1 cellular context compared by ENCODE assay signal in the genomic region with DNA sequence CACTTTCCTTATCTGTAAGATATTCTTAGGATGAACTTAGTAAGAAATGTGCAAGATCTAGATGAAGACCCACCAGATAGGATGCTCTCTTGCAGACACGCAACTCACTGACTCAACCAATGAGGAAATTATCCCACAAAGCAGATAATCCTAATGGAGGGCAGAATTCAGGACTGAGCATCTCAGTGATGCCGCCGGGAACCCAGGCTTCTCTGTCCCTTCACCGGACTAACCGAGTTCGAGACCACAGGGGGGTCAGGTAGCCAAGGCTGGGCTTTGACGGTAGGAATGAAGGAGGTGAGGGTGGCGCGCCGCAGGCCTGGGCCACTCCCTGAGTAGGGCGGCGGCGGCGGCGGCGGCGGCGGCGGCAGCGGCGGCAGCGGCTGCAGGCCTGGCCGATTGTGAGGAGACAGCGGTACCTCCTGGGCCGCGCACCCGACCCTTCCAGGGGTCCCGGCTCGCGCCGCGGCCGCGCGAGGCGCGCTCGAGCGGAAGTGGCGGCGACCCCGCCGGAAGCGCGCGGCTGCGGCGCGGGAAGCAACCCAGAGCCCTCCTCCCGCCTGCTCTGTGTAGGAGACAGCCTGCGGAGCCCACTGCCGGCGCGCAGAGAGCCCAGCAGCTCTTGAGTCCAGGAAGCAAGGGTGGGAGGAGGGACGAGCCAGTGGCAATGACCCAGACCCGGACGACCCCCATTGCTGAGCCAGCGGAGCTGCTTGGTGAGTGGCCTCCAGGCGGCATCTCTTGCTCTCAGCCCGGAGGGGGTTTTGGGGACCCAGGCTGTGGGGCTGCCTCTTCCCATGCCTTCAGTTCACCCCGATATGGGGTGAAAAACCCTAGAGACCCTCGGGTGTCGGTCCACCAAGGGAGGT.
A peak's percentile ranks its signal among the peaks of the same experiment; 100 is the strongest.
TF ChIP-seq lines count a peak whose summit lies in the region.

A gene with protein sequence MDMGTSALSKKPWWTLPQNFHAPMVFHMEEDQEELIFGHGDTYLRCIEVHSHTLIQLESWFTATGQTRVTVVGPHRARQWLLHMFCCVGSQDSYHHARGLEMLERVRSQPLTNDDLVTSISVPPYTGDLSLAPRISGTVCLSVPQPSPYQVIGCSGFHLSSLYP (minus strand): TSS at position 496 of the 869 bp plus-strand sequence. CDS start 20,679 bp downstream, outside the sequence.

TF ChIP-seq in HEK293, 187 proteins besides CTCF, POLR2A, EP300 and RAD21 (continued from another document and continues in another):
- TF ChIP-seq, protein P1, sequence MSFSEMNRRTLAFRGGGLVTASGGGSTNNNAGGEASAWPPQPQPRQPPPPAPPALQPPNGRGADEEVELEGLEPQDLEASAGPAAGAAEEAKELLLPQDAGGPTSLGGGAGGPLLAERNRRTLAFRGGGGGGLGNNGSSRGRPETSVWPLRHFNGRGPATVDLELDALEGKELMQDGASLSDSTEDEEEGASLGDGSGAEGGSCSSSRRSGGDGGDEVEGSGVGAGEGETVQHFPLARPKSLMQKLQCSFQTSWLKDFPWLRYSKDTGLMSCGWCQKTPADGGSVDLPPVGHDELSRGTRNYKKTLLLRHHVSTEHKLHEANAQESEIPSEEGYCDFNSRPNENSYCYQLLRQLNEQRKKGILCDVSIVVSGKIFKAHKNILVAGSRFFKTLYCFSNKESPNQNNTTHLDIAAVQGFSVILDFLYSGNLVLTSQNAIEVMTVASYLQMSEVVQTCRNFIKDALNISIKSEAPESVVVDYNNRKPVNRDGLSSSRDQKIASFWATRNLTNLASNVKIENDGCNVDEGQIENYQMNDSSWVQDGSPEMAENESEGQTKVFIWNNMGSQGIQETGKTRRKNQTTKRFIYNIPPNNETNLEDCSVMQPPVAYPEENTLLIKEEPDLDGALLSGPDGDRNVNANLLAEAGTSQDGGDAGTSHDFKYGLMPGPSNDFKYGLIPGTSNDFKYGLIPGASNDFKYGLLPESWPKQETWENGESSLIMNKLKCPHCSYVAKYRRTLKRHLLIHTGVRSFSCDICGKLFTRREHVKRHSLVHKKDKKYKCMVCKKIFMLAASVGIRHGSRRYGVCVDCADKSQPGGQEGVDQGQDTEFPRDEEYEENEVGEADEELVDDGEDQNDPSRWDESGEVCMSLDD (tag by site-specific recombination; IDR thresholded peaks at IDR 0.05): peak; percentile 54; the same call in 1 of the 2 replicates
- TF ChIP-seq ZNF140 (tag by site-specific recombination; IDR thresholded peaks at IDR 0.05) (no peak), ZNF660 (tag by site-specific recombination; IDR thresholded peaks at IDR 0.05) (peak; percentile 51), ZNF302 (tag by site-specific recombination; IDR thresholded peaks at IDR 0.05; ENCODE audit: low read depth) (no peak), GLIS1 (tag by site-specific recombination; IDR thresholded peaks at IDR 0.05) (peak; percentile 13; the same call in 1 of the 2 replicates), ZNF391 (tag by site-specific recombination; IDR thresholded peaks at IDR 0.05; ENCODE audit: borderline replicate concordance, low read depth) (no peak), ZNF311 (tag by site-specific recombination; IDR thresholded peaks at IDR 0.05; ENCODE audit: borderline replicate concordance) (no peak), ZNF202 (tag by site-specific recombination; IDR thresholded peaks at IDR 0.05; ENCODE audit: borderline replicate concordance) (no peak), ZBTB8A (tag by site-specific recombination; IDR thresholded peaks at IDR 0.05) (peak; percentile 90), ZBTB1 (tag by site-specific recombination; IDR thresholded peaks at IDR 0.05) (no peak), GLIS2 (tag by site-specific recombination; IDR thresholded peaks at IDR 0.05) (0 out of 2 replicates have a peak, but pooled peaks have one; percentile 36), SCRT1 (tag by site-specific recombination; IDR thresholded peaks at IDR 0.05; ENCODE audit: borderline replicate concordance) (no peak), ZNF677 (tag by site-specific recombination; IDR thresholded peaks at IDR 0.05) (no peak), ZNF341 (tag by site-specific recombination; IDR thresholded peaks at IDR 0.05; ENCODE audit: low read depth) (peak; percentile 48; the same call in 1 of the 2 replicates), ZNF48 (tag by site-specific recombination; IDR thresholded peaks at IDR 0.05) (no peak), ZFHX2 (tag by site-specific recombination; conservative IDR thresholded peaks at IDR 0.05) (peak; percentile 29; the same call in 1 of the 2 replicates), ZNF629 (tag by site-specific recombination; IDR thresholded peaks at IDR 0.05) (0 out of 2 replicates have a peak, but pooled peaks have one; percentile 17), TCF7L2 (IDR thresholded peaks at IDR 0.05; ENCODE audit: borderline replicate concordance, low read depth, low read length) (no peak), ZNF174 (tag by site-specific recombination; IDR thresholded peaks at IDR 0.05) (no peak), ZNF529 (tag by site-specific recombination; IDR thresholded peaks at IDR 0.05; ENCODE audit: insufficient replicate concordance) (no peak), KLF16 (tag by site-specific recombination; IDR thresholded peaks at IDR 0.05) (no peak), ZIC2 (tag by site-specific recombination; IDR thresholded peaks at IDR 0.05) (peak; percentile 65), ZXDB (tag by site-specific recombination; IDR thresholded peaks at IDR 0.05) (no peak), ZNF10 (tag by site-specific recombination; IDR thresholded peaks at IDR 0.05) (0 out of 2 replicates have a peak, but pooled peaks have one; percentile 42), ZNF335 (tag by site-specific recombination; conservative IDR thresholded peaks at IDR 0.05) (peak; percentile 88), ZNF354C (tag by site-specific recombination; IDR thresholded peaks at IDR 0.05; ENCODE audit: borderline replicate concordance, low read depth) (no peak)
- TF ChIP-seq, protein P2, sequence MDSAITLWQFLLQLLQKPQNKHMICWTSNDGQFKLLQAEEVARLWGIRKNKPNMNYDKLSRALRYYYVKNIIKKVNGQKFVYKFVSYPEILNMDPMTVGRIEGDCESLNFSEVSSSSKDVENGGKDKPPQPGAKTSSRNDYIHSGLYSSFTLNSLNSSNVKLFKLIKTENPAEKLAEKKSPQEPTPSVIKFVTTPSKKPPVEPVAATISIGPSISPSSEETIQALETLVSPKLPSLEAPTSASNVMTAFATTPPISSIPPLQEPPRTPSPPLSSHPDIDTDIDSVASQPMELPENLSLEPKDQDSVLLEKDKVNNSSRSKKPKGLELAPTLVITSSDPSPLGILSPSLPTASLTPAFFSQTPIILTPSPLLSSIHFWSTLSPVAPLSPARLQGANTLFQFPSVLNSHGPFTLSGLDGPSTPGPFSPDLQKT (IDR thresholded peaks at IDR 0.05; ENCODE audit: borderline replicate concordance, low read depth, low read length): no peak
- TF ChIP-seq, protein P3, sequence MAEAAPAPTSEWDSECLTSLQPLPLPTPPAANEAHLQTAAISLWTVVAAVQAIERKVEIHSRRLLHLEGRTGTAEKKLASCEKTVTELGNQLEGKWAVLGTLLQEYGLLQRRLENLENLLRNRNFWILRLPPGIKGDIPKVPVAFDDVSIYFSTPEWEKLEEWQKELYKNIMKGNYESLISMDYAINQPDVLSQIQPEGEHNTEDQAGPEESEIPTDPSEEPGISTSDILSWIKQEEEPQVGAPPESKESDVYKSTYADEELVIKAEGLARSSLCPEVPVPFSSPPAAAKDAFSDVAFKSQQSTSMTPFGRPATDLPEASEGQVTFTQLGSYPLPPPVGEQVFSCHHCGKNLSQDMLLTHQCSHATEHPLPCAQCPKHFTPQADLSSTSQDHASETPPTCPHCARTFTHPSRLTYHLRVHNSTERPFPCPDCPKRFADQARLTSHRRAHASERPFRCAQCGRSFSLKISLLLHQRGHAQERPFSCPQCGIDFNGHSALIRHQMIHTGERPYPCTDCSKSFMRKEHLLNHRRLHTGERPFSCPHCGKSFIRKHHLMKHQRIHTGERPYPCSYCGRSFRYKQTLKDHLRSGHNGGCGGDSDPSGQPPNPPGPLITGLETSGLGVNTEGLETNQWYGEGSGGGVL (tag by site-specific recombination; IDR thresholded peaks at IDR 0.05): no peak
- TF ChIP-seq, protein P4, sequence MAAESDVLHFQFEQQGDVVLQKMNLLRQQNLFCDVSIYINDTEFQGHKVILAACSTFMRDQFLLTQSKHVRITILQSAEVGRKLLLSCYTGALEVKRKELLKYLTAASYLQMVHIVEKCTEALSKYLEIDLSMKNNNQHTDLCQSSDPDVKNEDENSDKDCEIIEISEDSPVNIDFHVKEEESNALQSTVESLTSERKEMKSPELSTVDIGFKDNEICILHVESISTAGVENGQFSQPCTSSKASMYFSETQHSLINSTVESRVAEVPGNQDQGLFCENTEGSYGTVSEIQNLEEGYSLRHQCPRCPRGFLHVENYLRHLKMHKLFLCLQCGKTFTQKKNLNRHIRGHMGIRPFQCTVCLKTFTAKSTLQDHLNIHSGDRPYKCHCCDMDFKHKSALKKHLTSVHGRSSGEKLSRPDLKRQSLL (tag by site-specific recombination; IDR thresholded peaks at IDR 0.05): 0 out of 2 replicates have a peak, but pooled peaks have one; percentile 34
- TF ChIP-seq, protein P5, sequence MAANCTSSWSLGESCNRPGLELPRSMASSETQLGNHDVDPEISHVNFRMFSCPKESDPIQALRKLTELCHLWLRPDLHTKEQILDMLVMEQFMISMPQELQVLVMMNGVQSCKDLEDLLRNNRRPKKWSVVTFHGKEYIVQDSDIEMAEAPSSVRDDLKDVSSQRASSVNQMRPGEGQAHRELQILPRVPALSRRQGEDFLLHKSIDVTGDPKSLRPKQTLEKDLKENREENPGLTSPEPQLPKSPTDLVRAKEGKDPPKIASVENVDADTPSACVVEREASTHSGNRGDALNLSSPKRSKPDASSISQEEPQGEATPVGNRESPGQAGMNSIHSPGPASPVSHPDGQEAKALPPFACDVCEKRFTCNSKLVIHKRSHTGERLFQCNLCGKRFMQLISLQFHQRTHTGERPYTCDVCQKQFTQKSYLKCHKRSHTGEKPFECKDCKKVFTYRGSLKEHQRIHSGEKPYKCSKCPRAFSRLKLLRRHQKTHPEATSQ (tag by site-specific recombination; IDR thresholded peaks at IDR 0.05): 0 out of 2 replicates have a peak, but pooled peaks have one; percentile 43
- TF ChIP-seq, protein P6, sequence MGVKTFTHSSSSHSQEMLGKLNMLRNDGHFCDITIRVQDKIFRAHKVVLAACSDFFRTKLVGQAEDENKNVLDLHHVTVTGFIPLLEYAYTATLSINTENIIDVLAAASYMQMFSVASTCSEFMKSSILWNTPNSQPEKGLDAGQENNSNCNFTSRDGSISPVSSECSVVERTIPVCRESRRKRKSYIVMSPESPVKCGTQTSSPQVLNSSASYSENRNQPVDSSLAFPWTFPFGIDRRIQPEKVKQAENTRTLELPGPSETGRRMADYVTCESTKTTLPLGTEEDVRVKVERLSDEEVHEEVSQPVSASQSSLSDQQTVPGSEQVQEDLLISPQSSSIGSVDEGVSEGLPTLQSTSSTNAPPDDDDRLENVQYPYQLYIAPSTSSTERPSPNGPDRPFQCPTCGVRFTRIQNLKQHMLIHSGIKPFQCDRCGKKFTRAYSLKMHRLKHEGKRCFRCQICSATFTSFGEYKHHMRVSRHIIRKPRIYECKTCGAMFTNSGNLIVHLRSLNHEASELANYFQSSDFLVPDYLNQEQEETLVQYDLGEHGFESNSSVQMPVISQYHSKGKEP (tag by site-specific recombination; IDR thresholded peaks at IDR 0.05): no peak
- TF ChIP-seq, protein P7, sequence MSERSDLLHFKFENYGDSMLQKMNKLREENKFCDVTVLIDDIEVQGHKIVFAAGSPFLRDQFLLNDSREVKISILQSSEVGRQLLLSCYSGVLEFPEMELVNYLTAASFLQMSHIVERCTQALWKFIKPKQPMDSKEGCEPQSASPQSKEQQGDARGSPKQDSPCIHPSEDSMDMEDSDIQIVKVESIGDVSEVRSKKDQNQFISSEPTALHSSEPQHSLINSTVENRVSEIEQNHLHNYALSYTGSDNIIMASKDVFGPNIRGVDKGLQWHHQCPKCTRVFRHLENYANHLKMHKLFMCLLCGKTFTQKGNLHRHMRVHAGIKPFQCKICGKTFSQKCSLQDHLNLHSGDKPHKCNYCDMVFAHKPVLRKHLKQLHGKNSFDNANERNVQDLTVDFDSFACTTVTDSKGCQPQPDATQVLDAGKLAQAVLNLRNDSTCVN (tag by site-specific recombination; optimal IDR thresholded peaks at IDR 0.05): peak; percentile 69
- TF ChIP-seq, protein P8, sequence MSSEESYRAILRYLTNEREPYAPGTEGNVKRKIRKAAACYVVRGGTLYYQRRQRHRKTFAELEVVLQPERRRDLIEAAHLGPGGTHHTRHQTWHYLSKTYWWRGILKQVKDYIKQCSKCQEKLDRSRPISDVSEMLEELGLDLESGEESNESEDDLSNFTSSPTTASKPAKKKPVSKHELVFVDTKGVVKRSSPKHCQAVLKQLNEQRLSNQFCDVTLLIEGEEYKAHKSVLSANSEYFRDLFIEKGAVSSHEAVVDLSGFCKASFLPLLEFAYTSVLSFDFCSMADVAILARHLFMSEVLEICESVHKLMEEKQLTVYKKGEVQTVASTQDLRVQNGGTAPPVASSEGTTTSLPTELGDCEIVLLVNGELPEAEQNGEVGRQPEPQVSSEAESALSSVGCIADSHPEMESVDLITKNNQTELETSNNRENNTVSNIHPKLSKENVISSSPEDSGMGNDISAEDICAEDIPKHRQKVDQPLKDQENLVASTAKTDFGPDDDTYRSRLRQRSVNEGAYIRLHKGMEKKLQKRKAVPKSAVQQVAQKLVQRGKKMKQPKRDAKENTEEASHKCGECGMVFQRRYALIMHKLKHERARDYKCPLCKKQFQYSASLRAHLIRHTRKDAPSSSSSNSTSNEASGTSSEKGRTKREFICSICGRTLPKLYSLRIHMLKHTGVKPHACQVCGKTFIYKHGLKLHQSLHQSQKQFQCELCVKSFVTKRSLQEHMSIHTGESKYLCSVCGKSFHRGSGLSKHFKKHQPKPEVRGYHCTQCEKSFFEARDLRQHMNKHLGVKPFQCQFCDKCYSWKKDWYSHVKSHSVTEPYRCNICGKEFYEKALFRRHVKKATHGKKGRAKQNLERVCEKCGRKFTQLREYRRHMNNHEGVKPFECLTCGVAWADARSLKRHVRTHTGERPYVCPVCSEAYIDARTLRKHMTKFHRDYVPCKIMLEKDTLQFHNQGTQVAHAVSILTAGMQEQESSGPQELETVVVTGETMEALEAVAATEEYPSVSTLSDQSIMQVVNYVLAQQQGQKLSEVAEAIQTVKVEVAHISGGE (tag by site-specific recombination; conservative IDR thresholded peaks at IDR 0.05; ENCODE audit: low read depth): peak; percentile 81
- TF ChIP-seq, protein P9, sequence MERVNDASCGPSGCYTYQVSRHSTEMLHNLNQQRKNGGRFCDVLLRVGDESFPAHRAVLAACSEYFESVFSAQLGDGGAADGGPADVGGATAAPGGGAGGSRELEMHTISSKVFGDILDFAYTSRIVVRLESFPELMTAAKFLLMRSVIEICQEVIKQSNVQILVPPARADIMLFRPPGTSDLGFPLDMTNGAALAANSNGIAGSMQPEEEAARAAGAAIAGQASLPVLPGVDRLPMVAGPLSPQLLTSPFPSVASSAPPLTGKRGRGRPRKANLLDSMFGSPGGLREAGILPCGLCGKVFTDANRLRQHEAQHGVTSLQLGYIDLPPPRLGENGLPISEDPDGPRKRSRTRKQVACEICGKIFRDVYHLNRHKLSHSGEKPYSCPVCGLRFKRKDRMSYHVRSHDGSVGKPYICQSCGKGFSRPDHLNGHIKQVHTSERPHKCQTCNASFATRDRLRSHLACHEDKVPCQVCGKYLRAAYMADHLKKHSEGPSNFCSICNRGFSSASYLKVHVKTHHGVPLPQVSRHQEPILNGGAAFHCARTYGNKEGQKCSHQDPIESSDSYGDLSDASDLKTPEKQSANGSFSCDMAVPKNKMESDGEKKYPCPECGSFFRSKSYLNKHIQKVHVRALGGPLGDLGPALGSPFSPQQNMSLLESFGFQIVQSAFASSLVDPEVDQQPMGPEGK (tag by site-specific recombination; IDR thresholded peaks at IDR 0.05): peak; percentile 70
